In genomic region chrX:74579597-74580209, GRCh38 we compare ENCODE assay signal across 21 cellular contexts. TPM values are rescaled to one million over a fixed set of nuclear protein-coding genes. Genes with fewer than 3 reads are reported as not detected.
DNase-seq lines count a peak whose midpoint lies in the region; ATAC-seq, FAIRE-seq and TF ChIP-seq lines count a peak whose summit lies in the region.
"Had no signal": no experiment of that assay in that cellular context is flagged by ENCODE, and none has a peak within 500 bp of the region (broad histone marks: within the 10 kb centered on the region; RNA-seq: fewer than 3 reads in every experiment).

No MANE protein-coding gene starts in this region.

- H3K27ac ChIP-seq in pancreas, result no peak overlapping the region
- H3K27ac ChIP-seq: adrenal gland, epithelial cell of prostate, Peyer's patch, upper lobe of left lung had no signal

- H3K4me1 Mint-ChIP-seq in activated CD4-positive, alpha-beta T cell treated with anti-CD3 and anti-CD28 coated beads, Interleukin-2, amount 10 ng/mL, durations not matched to agents 24 days and 14 days, result peaks cover 9% of the 10 kb centered on the region
- H3K4me1 Mint-ChIP-seq: stimulated activated memory B cell treated with anti-CD40 and anti-IgM and Interleukin-4, amounts not matched to agents 10 μg/mL and 1 μg/mL and 100 μg/mL, for 72 hours had no signal

- no peaks in the 10 kb centered on the region for H3K36me3 ChIP-seq in pancreas
- H3K36me3 ChIP-seq: adrenal gland, Peyer's patch, upper lobe of left lung had no signal

- intact Hi-C loops in activated CD4-positive, alpha-beta T cell treated with anti-CD3 and anti-CD28 coated beads, Interleukin-2, amount 10 ng/mL, durations not matched to agents 24 days and 14 days (cut with micrococcal nuclease), result loop anchor here (1.0 kb wide), 1 partner anchor 38 kb away; no protein-coding TSS in a partner anchor
- intact Hi-C loops in pancreas (cut with DNase I), result no loop called here

- no peaks in the 10 kb centered on the region for H3K27me3 Mint-ChIP-seq in activated CD4-positive, alpha-beta T cell treated with anti-CD3 and anti-CD28 coated beads, Interleukin-2, amount 10 ng/mL, durations not matched to agents 24 days and 14 days
- H3K27me3 Mint-ChIP-seq: stimulated activated memory B cell treated with anti-CD40 and anti-IgM and Interleukin-4, amounts not matched to agents 10 μg/mL and 1 μg/mL and 100 μg/mL, for 72 hours had no signal

- H3K4me3 Mint-ChIP-seq in activated CD4-positive, alpha-beta T cell treated with anti-CD3 and anti-CD28 coated beads, Interleukin-2, amount 10 ng/mL, durations not matched to agents 24 days and 14 days, result no peak overlapping the region
- H3K4me3 Mint-ChIP-seq: stimulated activated memory B cell treated with anti-CD40 and anti-IgM and Interleukin-4, amounts not matched to agents 10 μg/mL and 1 μg/mL and 100 μg/mL, for 72 hours had no signal

- H3K4me3 ChIP-seq in cardiac fibroblast (replicated peaks in 1 of 2; ENCODE audit: low read depth in 2 of 2, low read length in 2 of 2) (no peak overlapping the region), pancreas (no peak overlapping the region)
- H3K4me3 ChIP-seq: adrenal gland, Peyer's patch, upper lobe of left lung had no signal

- no peak for DNase-seq in activated CD4-positive, alpha-beta T cell treated with anti-CD3 and anti-CD28 coated beads, Interleukin-2, amount 10 ng/mL, durations not matched to agents 24 days and 14 days
- DNase-seq in activated CD4-positive, alpha-beta T cell treated with anti-CD3 and anti-CD28 coated beads for 1 hour, result no peak
- DNase-seq in LHCN-M2 (ENCODE audit: low read depth) (peak; percentile 38), cardiac fibroblast (ENCODE audit: low read depth in 2 of 2) (peak; percentile 4 to 9), pancreas (no peak), retina (no peak), NCI-H1417 (lab: John Stamatoyannopoulos, UW) (no peak)
- DNase-seq: activated CD8-positive, alpha-beta memory T cell treated with anti-CD3 and anti-CD28 coated beads, Interleukin-2, amount 50 U/mL, for 4 hours; adrenal gland; GOT3; NCI-H2029 treated with DMSO at 0.1 percent for 48 hours; NCI-H526 treated with DMSO at 0.1 percent for 48 hours; Peyer's patch; upper lobe of left lung had no signal

- peaks cover 8% of the 10 kb centered on the region for H3K36me3 Mint-ChIP-seq in activated CD4-positive, alpha-beta T cell treated with anti-CD3 and anti-CD28 coated beads, Interleukin-2, amount 10 ng/mL, durations not matched to agents 24 days and 14 days (ENCODE audit: low read depth)

- peak overlapping the region; percentile 80 for H3K27ac Mint-ChIP-seq in activated CD4-positive, alpha-beta T cell treated with anti-CD3 and anti-CD28 coated beads, Interleukin-2, amount 10 ng/mL, durations not matched to agents 24 days and 14 days
- H3K27ac Mint-ChIP-seq: stimulated activated memory B cell treated with anti-CD40 and anti-IgM and Interleukin-4, amounts not matched to agents 10 μg/mL and 1 μg/mL and 100 μg/mL, for 72 hours had no signal

- no peaks in the 10 kb centered on the region for H3K27me3 ChIP-seq in pancreas
- H3K27me3 ChIP-seq: adrenal gland, Peyer's patch, upper lobe of left lung had no signal

- H3K9me3 ChIP-seq in pancreas, result no peaks in the 10 kb centered on the region
- H3K9me3 ChIP-seq: adrenal gland, Peyer's patch, upper lobe of left lung had no signal

- TF ChIP-seq CTCF in cardiac fibroblast (IDR thresholded peaks at IDR 0.05; ENCODE audit: low read depth, low read length), result no peak
- no peak for TF ChIP-seq CTCF in pancreas (IDR thresholded peaks at IDR 0.05)

- peak; percentile 43 for FAIRE-seq in pancreas (lab: Jason Lieb, UNC)
- FAIRE-seq: A204.1, colon, GM12891, HepG2 had no signal

- H3K9me3 Mint-ChIP-seq in activated CD4-positive, alpha-beta T cell treated with anti-CD3 and anti-CD28 coated beads, Interleukin-2, amount 10 ng/mL, durations not matched to agents 24 days and 14 days, result no peaks in the 10 kb centered on the region
- H3K9me3 Mint-ChIP-seq: stimulated activated memory B cell treated with anti-CD40 and anti-IgM and Interleukin-4, amounts not matched to agents 10 μg/mL and 1 μg/mL and 100 μg/mL, for 72 hours had no signal

- H3K4me1 ChIP-seq in pancreas, result no peaks in the 10 kb centered on the region
- H3K4me1 ChIP-seq: adrenal gland, Peyer's patch, upper lobe of left lung had no signal

- WGBS in pancreas, 2 donors, result 50 to 61% methylated on average over 4 of the region's 4 CpGs

- ATAC-seq in pancreas (no peak), HG03521 (IDR thresholded peaks at IDR 0.05; ENCODE audit: unreplicated experiment) (no peak)
- ATAC-seq: HepG2; stimulated activated memory B cell treated with anti-CD40 and anti-IgM and Interleukin-4, amounts not matched to agents 10 μg/mL and 1 μg/mL and 100 μg/mL, for 72 hours had no signal

RNA-seq across cellular contexts. Expression of gene RLIM, which starts 34.7 kb away (rescaled TPM):
- total RNA-seq in activated CD4-positive, alpha-beta T cell treated with anti-CD3 and anti-CD28 coated beads, Interleukin-2, amount 10 ng/mL, durations not matched to agents 24 days and 14 days, result 34.2 and 34.5 TPM in 2 replicates
- 44.6 and 48.0 TPM in 2 replicates for total RNA-seq in LHCN-M2 (2014; rRNA removed)
- 9.2 TPM for polyA plus RNA-seq in LHCN-M2 (2012)
- total RNA-seq in pancreas, result 10 to 100 TPM in 4 of 6 donors, 1 to 10 TPM in 2; 7.8 to 16.7 (median 12.0) TPM
- polyA plus RNA-seq in pancreas, result 1 to 10 TPM; 2.7 to 5.6 TPM

Comparison
In these comparisons a context has a peak if more than half of its experiments do, and no peak if none do; other contexts are left out.
1. DNase-seq: peak in LHCN-M2 (single experiment) and cardiac fibroblast (2 of 2); none in activated CD4-positive, alpha-beta T cell treated with anti-CD3 and anti-CD28 coated beads, Interleukin-2, amount 10 ng/mL, durations not matched to agents 24 days and 14 days (single experiment), activated CD4-positive, alpha-beta T cell treated with anti-CD3 and anti-CD28 coated beads for 1 hour (single experiment), pancreas (0 of 6), retina (single experiment) and NCI-H1417 (0 of 3).